ENCODE assay signal across 17 cellular contexts in the genomic region with DNA sequence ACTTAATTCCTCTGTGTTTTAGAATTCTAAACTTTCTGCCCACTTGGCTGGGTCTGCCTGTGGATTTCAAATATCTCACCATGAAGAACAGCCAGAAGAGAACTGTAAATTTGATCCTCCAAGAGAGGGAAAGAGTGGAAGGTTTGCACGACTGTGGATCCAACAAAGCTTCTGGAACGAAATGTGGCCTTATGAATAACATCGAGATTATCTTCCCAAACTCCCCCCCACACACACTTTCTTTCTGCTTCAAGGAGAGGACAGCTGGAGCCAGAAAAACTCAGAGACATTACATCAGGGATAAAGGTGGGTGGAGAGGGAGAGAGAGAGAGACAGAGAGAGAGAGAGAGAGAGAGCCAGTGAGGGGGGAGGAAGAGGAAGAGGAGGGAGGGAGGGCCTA.
"Had no signal": no experiment of that assay in that cellular context is flagged by ENCODE, and none has a peak within 500 bp of the region (broad histone marks: within the 10 kb centered on the region; RNA-seq: fewer than 3 reads in every experiment).

No MANE protein-coding gene starts in this region.

- H3K27ac ChIP-seq: cardiac muscle cell, vagina had no signal

- H3K4me1 ChIP-seq: adrenal gland, transverse colon, vagina had no signal

- H3K27me3 ChIP-seq: adrenal gland, cardiac muscle cell, transverse colon, vagina had no signal

- H3K36me3 ChIP-seq: adrenal gland, cardiac muscle cell, transverse colon, vagina had no signal

- H3K9me3 ChIP-seq: adrenal gland, transverse colon, vagina had no signal

- DNase-seq: activated CD4-positive, alpha-beta T cell treated with anti-CD3 and anti-CD28 coated beads for 48 hours; activated CD8-positive, alpha-beta T cell treated with anti-CD3 and anti-CD28 coated beads for 36 hours; activated effector memory CD4-positive, alpha-beta T cell treated with Interleukin-2 at 50 U/mL for 16 hours; activated naive CD4-positive, alpha-beta T cell treated with anti-CD3 and anti-CD28 coated beads, Interleukin-2, amount 50 U/mL, for 16 hours; activated T-cell treated with anti-CD3 and anti-CD28 coated beads, Interleukin-2, amount 50 U/mL, for 4 hours; adrenal gland; erythroblast; immature natural killer cell; left colon; natural killer cell; stimulated activated CD4-positive, alpha-beta T cell treated with anti-CD3 and anti-CD28 coated beads, Interleukin-4, amount 100 ng/mL, for 24 hours; stimulated activated naive CD4-positive, alpha-beta T cell; T-helper 2 cell; transverse colon had no signal

- H3K4me3 ChIP-seq: adrenal gland, cardiac muscle cell, skin epidermis, transverse colon, vagina had no signal

- ATAC-seq: activated CD8-positive, alpha-beta T cell treated with anti-CD3 and anti-CD28 coated beads for 36 hours; activated T-cell treated with anti-CD3 and anti-CD28 coated beads, Interleukin-2, amount 50 U/mL, for 4 hours; left colon; natural killer cell had no signal
